Comparison of ENCODE assay signal across 19 cellular contexts in the genomic region with DNA sequence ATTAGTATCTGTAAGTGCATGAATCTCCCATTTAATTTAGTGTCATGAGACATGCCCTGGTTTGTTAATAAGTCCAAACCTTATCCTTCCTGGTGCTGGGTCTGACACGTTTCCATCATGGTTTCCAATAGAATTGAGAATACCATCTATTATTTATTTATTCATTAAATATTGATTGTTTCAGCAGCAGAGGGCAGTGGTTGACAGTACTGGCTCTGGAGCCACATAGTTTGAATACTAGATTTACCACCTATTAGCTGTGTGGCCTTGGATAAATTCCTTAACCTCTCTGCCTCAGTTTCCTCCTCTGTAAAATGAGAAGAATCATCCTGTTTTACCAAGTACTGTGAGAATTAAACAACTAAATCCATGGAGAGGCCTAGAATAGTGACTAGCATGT. TPM values are rescaled to one million over a fixed set of nuclear protein-coding genes. Genes with fewer than 3 reads are reported as not detected.
DNase-seq lines count a peak whose midpoint lies in the region; ATAC-seq, FAIRE-seq and TF ChIP-seq lines count a peak whose summit lies in the region.
"Had no signal": no experiment of that assay in that cellular context is flagged by ENCODE, and none has a peak within 500 bp of the region (broad histone marks: within the 10 kb centered on the region; RNA-seq: fewer than 3 reads in every experiment).

No MANE protein-coding gene starts in this region.

- H4K20me1 ChIP-seq in PC-9 (ENCODE audit: insufficient read depth) = no peaks in the 10 kb centered on the region

- H3K4me2 ChIP-seq in PC-9 = no peak overlapping the region

- no peaks in the 10 kb centered on the region for H3K9me2 ChIP-seq in PC-9 (ENCODE audit: insufficient read depth)

- POLR2A ChIA-PET in PC-9 (lab: Charles Lee; ENCODE audit: unreplicated experiment) = no interaction called here

- H3K4me1 ChIP-seq in PC-9 (replicated peaks; ENCODE audit: insufficient read depth) (no peaks in the 10 kb centered on the region), pancreas (peaks cover 0 to 3% (median 0%) of the 10 kb centered on the region in 3 donors)
- H3K4me1 ChIP-seq: body of pancreas had no signal

- H3K4me3 Mint-ChIP-seq in stimulated activated memory B cell treated with anti-CD40 and anti-IgM and Interleukin-4, amounts not matched to agents 10 μg/mL and 1 μg/mL and 100 μg/mL, for 72 hours = no peak overlapping the region
- H3K4me3 Mint-ChIP-seq: activated CD4-positive, alpha-beta T cell treated with anti-CD3 and anti-CD28 coated beads for 36 hours had no signal

- H3K27ac Mint-ChIP-seq in stimulated activated memory B cell treated with anti-CD40 and anti-IgM and Interleukin-4, amounts not matched to agents 10 μg/mL and 1 μg/mL and 100 μg/mL, for 72 hours = no peak overlapping the region
- H3K27ac Mint-ChIP-seq: activated CD4-positive, alpha-beta T cell treated with anti-CD3 and anti-CD28 coated beads for 36 hours had no signal

- H3K4me3 ChIP-seq in PC-9 (no peak overlapping the region), epithelial cell of proximal tubule (ENCODE audit: low read depth, low read length) (no peak overlapping the region), pancreas (no peak overlapping the region)
- H3K4me3 ChIP-seq: body of pancreas, dorsolateral prefrontal cortex had no signal

- H3K27me3 ChIP-seq in PC-9 (ENCODE audit: insufficient read depth, low read depth) (peaks cover 38% of the 10 kb centered on the region), pancreas (no peaks in the 10 kb centered on the region)
- H3K27me3 ChIP-seq: body of pancreas had no signal

- DNase-seq in ELR (ENCODE audit: low read depth) (peak; percentile 10), PC-9 (no peak), epithelial cell of proximal tubule (ENCODE audit: low read depth) (no peak), pancreas (no peak), NCI-H1436 (lab: John Stamatoyannopoulos, UW) (no peak)
- no peak for DNase-seq in activated CD8-positive, alpha-beta memory T cell treated with anti-CD3 and anti-CD28 coated beads, Interleukin-2, amount 50 U/mL, for 4 hours
- DNase-seq: activated CD4-positive, alpha-beta T cell treated with anti-CD3 and anti-CD28 coated beads for 36 hours; activated naive CD4-positive, alpha-beta T cell treated with Interleukin-2 at 50 U/mL for 16 hours; DMS153; dorsolateral prefrontal cortex; NCI-H2029; NCI-H774; SHP77 had no signal

- H3F3A ChIP-seq in PC-9 (ENCODE audit: insufficient read depth, low read depth) = no peaks in the 10 kb centered on the region

- CTCF ChIA-PET in PC-9 (lab: Charles Lee) = interaction anchor here (0.6 kb wide), 1 partner anchor 297 kb away, joined by 6 read pairs; no protein-coding TSS in a partner anchor

- no peaks in the 10 kb centered on the region for H3K79me2 ChIP-seq in PC-9 (ENCODE audit: low read depth)

- no peaks in the 10 kb centered on the region for H3K4me1 Mint-ChIP-seq in stimulated activated memory B cell treated with anti-CD40 and anti-IgM and Interleukin-4, amounts not matched to agents 10 μg/mL and 1 μg/mL and 100 μg/mL, for 72 hours
- H3K4me1 Mint-ChIP-seq: activated CD4-positive, alpha-beta T cell treated with anti-CD3 and anti-CD28 coated beads for 36 hours had no signal

- no peak for FAIRE-seq in pancreas (lab: Jason Lieb, UNC)

- 33 to 52% methylated on average over 1 of the region's 1 CpG for WGBS in pancreas, 2 donors

- H3K9me3 Mint-ChIP-seq in stimulated activated memory B cell treated with anti-CD40 and anti-IgM and Interleukin-4, amounts not matched to agents 10 μg/mL and 1 μg/mL and 100 μg/mL, for 72 hours = no peaks in the 10 kb centered on the region

- no peaks in the 10 kb centered on the region for H3K9me3 ChIP-seq in PC-9 (ENCODE audit: insufficient read depth, low read depth)
- H3K9me3 ChIP-seq in pancreas = no peaks in the 10 kb centered on the region
- H3K9me3 ChIP-seq: body of pancreas had no signal

- H3K27me3 Mint-ChIP-seq in stimulated activated memory B cell treated with anti-CD40 and anti-IgM and Interleukin-4, amounts not matched to agents 10 μg/mL and 1 μg/mL and 100 μg/mL, for 72 hours = peaks cover 19% of the 10 kb centered on the region

- H3K27ac ChIP-seq in 22Rv1 (no peak overlapping the region), PC-9 (no peak overlapping the region), pancreas (no peak overlapping the region)
- H3K27ac ChIP-seq: body of pancreas, dorsolateral prefrontal cortex had no signal

- no peaks in the 10 kb centered on the region for H3K36me3 Mint-ChIP-seq in stimulated activated memory B cell treated with anti-CD40 and anti-IgM and Interleukin-4, amounts not matched to agents 10 μg/mL and 1 μg/mL and 100 μg/mL, for 72 hours

- TF ChIP-seq CTCF in 22Rv1 (IDR thresholded peaks at IDR 0.05) (peak; percentile 50), PC-9 (conservative IDR thresholded peaks at IDR 0.05) (peak; percentile 44; the same call in 1 of the 2 replicates), epithelial cell of proximal tubule (conservative IDR thresholded peaks at IDR 0.05; ENCODE audit: low read depth, low read length) (peak; percentile 30), pancreas (IDR thresholded peaks at IDR 0.05) (no peak)

- no TSS peak for BruUV-seq in PC-9 (replicated peaks; lab: Mats Ljungman, UMichigan)

- H3K36me3 ChIP-seq in PC-9 (ENCODE audit: low read depth) (no peaks in the 10 kb centered on the region), pancreas (no peaks in the 10 kb centered on the region)

- no peak overlapping the region for H2AFZ ChIP-seq in PC-9

- ATAC-seq in stimulated activated memory B cell treated with anti-CD40 and anti-IgM and Interleukin-4, amounts not matched to agents 10 μg/mL and 1 μg/mL and 100 μg/mL, for 72 hours = no peak
- no peak for ATAC-seq in pancreas
- ATAC-seq: activated CD4-positive, alpha-beta T cell treated with anti-CD3 and anti-CD28 coated beads for 36 hours; body of pancreas had no signal

- intact Hi-C loops in PC-9 (cut with micrococcal nuclease; ENCODE audit: unreplicated experiment) (loop anchor here (2.0 kb wide), 1 partner anchor 285 kb away; no protein-coding TSS in a partner anchor), pancreas (cut with DNase I) (no loop called here)

RNA-seq across cellular contexts. Expression of a gene that starts 0.9 kb away (rescaled TPM):
- total RNA-seq in PC-9 (2021) (not detected in 2 replicates), epithelial cell of proximal tubule (not detected in 2 replicates), pancreas (under 1 TPM in 5 of 6 donors, not detected in 1; under 0.01 to 0.16 (median 0.12) TPM)
- under 1 TPM; 0.02 to 0.08 TPM for polyA plus RNA-seq in pancreas
- total RNA-seq: activated CD4-positive, alpha-beta T cell treated with anti-CD3 and anti-CD28 coated beads for 36 hours; fibroblast of villous mesenchyme; pulmonary artery endothelial cell; T-helper 2 cell treated with Interferon-gamma antibody and Interleukin-4, amounts not matched to agents 100 ng/mL and 5 ng/mL, for 36 hours had no signal

Comparison
In these comparisons a context has a peak if more than half of its experiments do, and no peak if none do; other contexts are left out.
1. CTCF ChIP-seq: peak in 22Rv1 (single experiment), PC-9 (single experiment) and epithelial cell of proximal tubule (single experiment); none in pancreas (0 of 4).